ENCODE assay signal across 14 cellular contexts in genomic region chr5:16854351-16854750, GRCh38.
"Had no signal": no experiment of that assay in that cellular context is flagged by ENCODE, and none has a peak within 500 bp of the region (broad histone marks: within the 10 kb centered on the region; RNA-seq: fewer than 3 reads in every experiment).

No MANE protein-coding gene starts in this region.

- ATAC-seq: left lobe of liver; naive thymus-derived CD4-positive, alpha-beta T cell; stimulated activated naive CD8-positive, alpha-beta T cell treated with anti-CD3 and anti-CD28 coated beads, Interleukin-15, Interleukin-2, amounts not matched to agents 100 U/mL and 50 U/mL, for 24 hours had no signal

- DNase-seq: activated CD4-positive, CD25-positive, alpha-beta regulatory T cell treated with anti-CD3 and anti-CD28 coated beads, Interleukin-2, amount 50 U/mL, for 72 hours; activated naive CD4-positive, alpha-beta T cell; activated naive CD8-positive, alpha-beta T cell treated with anti-CD3 and anti-CD28 coated beads, Interleukin-2, amount 10 ng/mL, durations not matched to agents 7 days and 5 days; activated T-cell treated with anti-CD3 and anti-CD28 coated beads for 4 hours; cerebellar nuclear complex; effector CD8-positive, alpha-beta T cell; naive thymus-derived CD4-positive, alpha-beta T cell; stimulated activated CD4-positive, alpha-beta T cell treated with anti-CD3 and anti-CD28 coated beads, Interleukin-15, amount 100 ng/mL, for 24 hours; stimulated activated naive CD8-positive, alpha-beta T cell treated with anti-CD3 and anti-CD28 coated beads, Interleukin-15, Interleukin-2, amounts not matched to agents 100 U/mL and 50 U/mL, for 24 hours; transverse colon had no signal

- H3K9me3 ChIP-seq: neutrophil, transverse colon, vagina had no signal

- H3K9me3 Mint-ChIP-seq: activated naive CD8-positive, alpha-beta T cell treated with anti-CD3 and anti-CD28 coated beads, Interleukin-2, amount 10 ng/mL, durations not matched to agents 7 days and 5 days had no signal

- H3K27ac Mint-ChIP-seq: activated naive CD8-positive, alpha-beta T cell treated with anti-CD3 and anti-CD28 coated beads, Interleukin-2, amount 10 ng/mL, durations not matched to agents 7 days and 5 days; naive thymus-derived CD4-positive, alpha-beta T cell had no signal

- H3K27me3 Mint-ChIP-seq: activated naive CD8-positive, alpha-beta T cell treated with anti-CD3 and anti-CD28 coated beads, Interleukin-2, amount 10 ng/mL, durations not matched to agents 7 days and 5 days had no signal

- H3K4me3 ChIP-seq: hepatocyte, transverse colon, vagina had no signal

- H3K4me1 Mint-ChIP-seq: activated naive CD8-positive, alpha-beta T cell treated with anti-CD3 and anti-CD28 coated beads, Interleukin-2, amount 10 ng/mL, durations not matched to agents 7 days and 5 days; naive thymus-derived CD4-positive, alpha-beta T cell had no signal

- H3K27ac ChIP-seq: hepatocyte, neutrophil, vagina had no signal

- H3K36me3 Mint-ChIP-seq: activated naive CD8-positive, alpha-beta T cell treated with anti-CD3 and anti-CD28 coated beads, Interleukin-2, amount 10 ng/mL, durations not matched to agents 7 days and 5 days; naive thymus-derived CD4-positive, alpha-beta T cell had no signal

- H3K4me3 Mint-ChIP-seq: activated naive CD8-positive, alpha-beta T cell treated with anti-CD3 and anti-CD28 coated beads, Interleukin-2, amount 10 ng/mL, durations not matched to agents 7 days and 5 days; naive thymus-derived CD4-positive, alpha-beta T cell had no signal

- H3K36me3 ChIP-seq: neutrophil, transverse colon, vagina had no signal

- H3K27me3 ChIP-seq: hepatocyte, neutrophil, transverse colon, vagina had no signal
